9 cellular contexts compared by ENCODE assay signal in genomic region chr6:5214570-5215052, GRCh38. TPM values are rescaled to one million over a fixed set of nuclear protein-coding genes. Genes with fewer than 3 reads are reported as not detected.
DNase-seq lines count a peak whose midpoint lies in the region; ATAC-seq and TF ChIP-seq lines count a peak whose summit lies in the region.
"Had no signal": no experiment of that assay in that cellular context is flagged by ENCODE, and none has a peak within 500 bp of the region (broad histone marks: within the 10 kb centered on the region; RNA-seq: fewer than 3 reads in every experiment).

No MANE protein-coding gene starts in this region.

- no peak overlapping the region for H3K4me3 Mint-ChIP-seq in stimulated activated effector memory CD8-positive, alpha-beta T cell treated with anti-CD3 and anti-CD28 coated beads, Interleukin-12 subunit alpha, Interleukin-12 subunit beta, amount 100 ng/mL, for 72 hours
- no peak overlapping the region for H3K4me3 Mint-ChIP-seq in CD4-positive, alpha-beta T cell
- H3K4me3 Mint-ChIP-seq: natural killer cell treated with Interleukin-12 subunit alpha and Interleukin-12 subunit beta and Interleukin-15 and Interleukin-18, amount 100 ng/mL, for 72 hours had no signal

- TF ChIP-seq CTCF in LNCAP (IDR thresholded peaks at IDR 0.05): peak; percentile 65
- TF ChIP-seq CTCF in CD4-positive, alpha-beta T cell (IDR thresholded peaks at IDR 0.05): no peak

- intact Hi-C loops in CD4-positive, alpha-beta T cell (cut with DNase I, micrococcal nuclease): loop anchor here in 1 of 2 experiments (2.0 kb wide), 1 partner anchor 70 kb away; no protein-coding TSS in a partner anchor

- H3K36me3 Mint-ChIP-seq in stimulated activated effector memory CD8-positive, alpha-beta T cell treated with anti-CD3 and anti-CD28 coated beads, Interleukin-12 subunit alpha, Interleukin-12 subunit beta, amount 100 ng/mL, for 72 hours: peaks cover 22% of the 10 kb centered on the region
- H3K36me3 Mint-ChIP-seq in CD4-positive, alpha-beta T cell (ENCODE audit: low read depth): peaks cover 39% of the 10 kb centered on the region
- H3K36me3 Mint-ChIP-seq: natural killer cell treated with Interleukin-12 subunit alpha and Interleukin-12 subunit beta and Interleukin-15 and Interleukin-18, amount 100 ng/mL, for 72 hours had no signal

- H3K27ac Mint-ChIP-seq in stimulated activated effector memory CD8-positive, alpha-beta T cell treated with anti-CD3 and anti-CD28 coated beads, Interleukin-12 subunit alpha, Interleukin-12 subunit beta, amount 100 ng/mL, for 72 hours: no peak overlapping the region
- H3K27ac Mint-ChIP-seq in CD4-positive, alpha-beta T cell: no peak overlapping the region
- H3K27ac Mint-ChIP-seq: natural killer cell treated with Interleukin-12 subunit alpha and Interleukin-12 subunit beta and Interleukin-15 and Interleukin-18, amount 100 ng/mL, for 72 hours had no signal

- peak; percentile 64 for ATAC-seq in stimulated activated effector memory CD8-positive, alpha-beta T cell treated with anti-CD3 and anti-CD28 coated beads, Interleukin-12 subunit alpha, Interleukin-12 subunit beta, amount 100 ng/mL, for 72 hours
- no peak for ATAC-seq in HG03457 (IDR thresholded peaks at IDR 0.05; ENCODE audit: unreplicated experiment)
- no peak for ATAC-seq in CD4-positive, alpha-beta T cell (ENCODE audit: poor library complexity)

- H3K27me3 ChIP-seq in CD4-positive, alpha-beta T cell (ENCODE audit: control insufficient read depth, insufficient read depth, low read length): no peaks in the 10 kb centered on the region

- H3K27ac ChIP-seq in CD4-positive, alpha-beta T cell (ENCODE audit: low read depth, low read length): no peak overlapping the region

- CTCF ChIA-PET in CD4-positive, alpha-beta T cell (lab: Charles Lee): no interaction called here

- no peaks in the 10 kb centered on the region for H3K4me1 Mint-ChIP-seq in stimulated activated effector memory CD8-positive, alpha-beta T cell treated with anti-CD3 and anti-CD28 coated beads, Interleukin-12 subunit alpha, Interleukin-12 subunit beta, amount 100 ng/mL, for 72 hours
- peaks cover 9% of the 10 kb centered on the region for H3K4me1 Mint-ChIP-seq in CD4-positive, alpha-beta T cell (ENCODE audit: low read depth)

- no peaks in the 10 kb centered on the region for H3K27me3 Mint-ChIP-seq in CD4-positive, alpha-beta T cell
- H3K27me3 Mint-ChIP-seq: natural killer cell treated with Interleukin-12 subunit alpha and Interleukin-12 subunit beta and Interleukin-15 and Interleukin-18, amount 100 ng/mL, for 72 hours had no signal

- H3K9me3 ChIP-seq in CD4-positive, alpha-beta T cell (ENCODE audit: control insufficient read depth, low read length): no peaks in the 10 kb centered on the region

- DNase-seq in EH (ENCODE audit: low read depth) (peak; percentile 40), anterior cingulate cortex (lab: John Stamatoyannopoulos, UW) (peak in 43 of 58 donors; percentile 6 to 66 (median 33)), iPS-NIHi11 (ENCODE audit: low spot score) (peak; percentile 65), 8988T (no peak)
- peak; percentile 28 to 63 for DNase-seq in stimulated activated effector memory CD8-positive, alpha-beta T cell treated with anti-CD3 and anti-CD28 coated beads, Interleukin-12 subunit alpha, Interleukin-12 subunit beta, amount 100 ng/mL, for 72 hours (ENCODE audit: low spot score in 2 of 2)
- no peak for DNase-seq in CD4-positive, alpha-beta T cell

- no peaks in the 10 kb centered on the region for H3K9me3 Mint-ChIP-seq in stimulated activated effector memory CD8-positive, alpha-beta T cell treated with anti-CD3 and anti-CD28 coated beads, Interleukin-12 subunit alpha, Interleukin-12 subunit beta, amount 100 ng/mL, for 72 hours
- H3K9me3 Mint-ChIP-seq in CD4-positive, alpha-beta T cell: no peaks in the 10 kb centered on the region
- H3K9me3 Mint-ChIP-seq: natural killer cell treated with Interleukin-12 subunit alpha and Interleukin-12 subunit beta and Interleukin-15 and Interleukin-18, amount 100 ng/mL, for 72 hours had no signal

- POLR2A ChIA-PET in CD4-positive, alpha-beta T cell (lab: Charles Lee): no interaction called here

RNA-seq across cellular contexts. Expression of gene LYRM4, which starts 46.1 kb away (rescaled TPM):
- total RNA-seq in CD4-positive, alpha-beta T cell: 10 to 100 TPM; 24.8 to 28.1 TPM

RNA-seq across cellular contexts. Expression of gene FARS2, which starts 46.7 kb away (rescaled TPM):
- total RNA-seq in CD4-positive, alpha-beta T cell: 10 to 100 TPM; 12.6 to 12.8 TPM

Comparison
In these comparisons a context has a peak if more than half of its experiments do, and no peak if none do; other contexts are left out.
1. DNase-seq: peak in EH (single experiment), anterior cingulate cortex (43 of 58), iPS-NIHi11 (single experiment) and stimulated activated effector memory CD8-positive, alpha-beta T cell treated with anti-CD3 and anti-CD28 coated beads, Interleukin-12 subunit alpha, Interleukin-12 subunit beta, amount 100 ng/mL, for 72 hours (2 of 2); none in CD4-positive, alpha-beta T cell (0 of 10) and 8988T (single experiment).